1 cellular context compared by ENCODE assay signal in the genomic region with DNA sequence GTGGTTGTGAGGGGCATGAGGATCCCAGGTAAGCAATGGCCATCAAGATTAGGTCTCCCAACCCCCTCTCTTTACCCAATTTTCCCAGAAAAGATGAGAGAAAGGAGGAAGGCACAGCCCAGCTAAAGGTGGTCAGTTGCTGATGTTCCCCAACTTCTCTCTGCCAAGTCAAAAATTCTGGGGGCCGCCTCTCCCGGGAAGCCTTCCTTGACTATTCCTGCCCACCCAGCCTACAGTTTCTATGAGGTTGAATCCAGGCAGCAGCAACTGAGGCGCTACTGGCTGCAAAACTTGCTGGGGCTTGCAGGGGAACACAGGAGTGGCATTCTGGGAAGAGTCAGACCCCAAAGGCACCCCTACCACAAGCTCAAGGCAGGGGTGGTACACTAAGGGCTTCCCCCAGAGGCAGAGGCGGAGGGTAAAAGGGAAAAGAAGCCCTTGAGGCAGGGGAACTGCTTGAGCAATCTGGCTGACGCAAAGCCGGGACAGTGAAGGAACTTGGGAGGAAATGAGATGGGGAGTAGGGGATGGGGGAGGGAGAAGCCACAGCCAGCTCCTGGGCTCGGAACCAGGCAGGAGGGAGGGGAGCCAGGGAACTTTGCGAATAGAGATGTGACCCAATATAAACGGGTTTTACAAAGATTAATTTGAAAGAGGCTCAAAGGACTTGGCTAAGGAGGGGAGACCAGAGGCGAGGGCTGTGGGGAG.
TF ChIP-seq lines count a peak whose summit lies in the region.

No MANE protein-coding gene starts in this region.

TF ChIP-seq in neural cell, 6 proteins besides CTCF, POLR2A, EP300 and RAD21 (continued from another document):
- TF ChIP-seq REST (IDR thresholded peaks at IDR 0.05; ENCODE audit: borderline replicate concordance) (no peak), EZH2 (IDR thresholded peaks at IDR 0.05; ENCODE audit: borderline replicate concordance, insufficient read depth, low read length, poor library complexity, severe bottlenecking) (no peak), SMC3 (conservative IDR thresholded peaks at IDR 0.05; ENCODE audit: poor library complexity) (no peak)
